ENCODE assay signal across 30 cellular contexts in genomic region chr7:143444785-143445184, GRCh38. TPM values are rescaled to one million over a fixed set of nuclear protein-coding genes. Genes with fewer than 3 reads are reported as not detected.
"Had no signal": no experiment of that assay in that cellular context is flagged by ENCODE, and none has a peak within 500 bp of the region (broad histone marks: within the 10 kb centered on the region; RNA-seq: fewer than 3 reads in every experiment).

No MANE protein-coding gene starts in this region.

- H3K4me1 ChIP-seq: heart right ventricle, left lung, lower lobe of right lung, sigmoid colon, spleen, tibial nerve, uterus had no signal

- H3K79me2 ChIP-seq: hepatocyte had no signal

- H3K4me3 ChIP-seq: heart right ventricle, hepatocyte, left lung, lower lobe of right lung, mucosa of descending colon, ovary, sigmoid colon, spleen, tibial nerve, uterus had no signal

- H2AFZ ChIP-seq: hepatocyte had no signal

- H3K36me3 ChIP-seq: heart right ventricle, left lung, lower lobe of right lung, ovary, sigmoid colon, spleen, tibial nerve, uterus had no signal

- ATAC-seq: heart right ventricle; left cardiac atrium; left lung; lower lobe of right lung; mucosa of descending colon; naive thymus-derived CD4-positive, alpha-beta T cell; natural killer cell treated with Interleukin-12 subunit alpha and Interleukin-12 subunit beta and Interleukin-15 and Interleukin-18, amount 100 ng/mL, for 72 hours; right cardiac atrium; stimulated activated effector memory CD8-positive, alpha-beta T cell treated with anti-CD3 and anti-CD28 coated beads, Interleukin-12 subunit alpha, Interleukin-12 subunit beta, amount 100 ng/mL, for 72 hours; stimulated activated naive CD8-positive, alpha-beta T cell treated with anti-CD3 and anti-CD28 coated beads, Interleukin-15, amount 100 ng/mL, for 72 hours had no signal

- H3K27me3 ChIP-seq: hepatocyte, ovary, sigmoid colon, uterus had no signal

- H3K4me2 ChIP-seq: hepatocyte had no signal

- H3K9me3 ChIP-seq: heart right ventricle, left lung, lower lobe of right lung, mucosa of descending colon, ovary, sigmoid colon, spleen, tibial nerve, uterus had no signal

- H3K27ac ChIP-seq: heart right ventricle, hepatocyte, left lung, lower lobe of right lung, ovary, sigmoid colon, spleen, tibial nerve, uterus had no signal

- DNase-seq: heart right ventricle; kidney glomerular epithelial cell; left cardiac atrium; left lung; lower lobe of right lung; mammary epithelial cell; midbrain; mucosa of descending colon; naive thymus-derived CD4-positive, alpha-beta T cell; ovary; right cardiac atrium; sigmoid colon; small intestine; spleen; stimulated activated CD4-positive, alpha-beta T cell treated with anti-CD3 and anti-CD28 coated beads, Interleukin-4, amount 100 ng/mL, for 24 hours; stimulated activated naive CD4-positive, alpha-beta T cell treated with Interleukin-2 at 50 U/mL for 16 hours; stimulated activated naive CD8-positive, alpha-beta T cell treated with anti-CD3 and anti-CD28 coated beads, Interleukin-15, amount 100 ng/mL, for 72 hours; substantia nigra; uterus had no signal

RNA-seq across cellular contexts. Expression of gene TAS2R60, which starts 1.5 kb away (rescaled TPM):
- total RNA-seq: heart right ventricle; hepatocyte; left cardiac atrium; left lung; lower lobe of right lung; myocyte; natural killer cell treated with Interleukin-12 subunit alpha and Interleukin-12 subunit beta and Interleukin-15 and Interleukin-18, amount 100 ng/mL, for 72 hours; omental fat pad; progenitor cell of endocrine pancreas; pulmonary artery endothelial cell; renal cortical epithelial cell; right cardiac atrium; sigmoid colon; tibial nerve had no signal

RNA-seq across cellular contexts. Expression of gene TAS2R41, which starts 32.9 kb away (rescaled TPM):
- total RNA-seq: hepatocyte; left lung; lower lobe of right lung; mammary epithelial cell; myocyte; natural killer cell treated with Interleukin-12 subunit alpha and Interleukin-12 subunit beta and Interleukin-15 and Interleukin-18, amount 100 ng/mL, for 72 hours; omental fat pad; progenitor cell of endocrine pancreas; pulmonary artery endothelial cell; renal cortical epithelial cell; right cardiac atrium; temporal lobe; tibial nerve; ureter had no signal

RNA-seq across cellular contexts. Expression of gene EPHA1, which starts 36.1 kb away (rescaled TPM):
- total RNA-seq: myocyte had no signal
